In the genomic region with DNA sequence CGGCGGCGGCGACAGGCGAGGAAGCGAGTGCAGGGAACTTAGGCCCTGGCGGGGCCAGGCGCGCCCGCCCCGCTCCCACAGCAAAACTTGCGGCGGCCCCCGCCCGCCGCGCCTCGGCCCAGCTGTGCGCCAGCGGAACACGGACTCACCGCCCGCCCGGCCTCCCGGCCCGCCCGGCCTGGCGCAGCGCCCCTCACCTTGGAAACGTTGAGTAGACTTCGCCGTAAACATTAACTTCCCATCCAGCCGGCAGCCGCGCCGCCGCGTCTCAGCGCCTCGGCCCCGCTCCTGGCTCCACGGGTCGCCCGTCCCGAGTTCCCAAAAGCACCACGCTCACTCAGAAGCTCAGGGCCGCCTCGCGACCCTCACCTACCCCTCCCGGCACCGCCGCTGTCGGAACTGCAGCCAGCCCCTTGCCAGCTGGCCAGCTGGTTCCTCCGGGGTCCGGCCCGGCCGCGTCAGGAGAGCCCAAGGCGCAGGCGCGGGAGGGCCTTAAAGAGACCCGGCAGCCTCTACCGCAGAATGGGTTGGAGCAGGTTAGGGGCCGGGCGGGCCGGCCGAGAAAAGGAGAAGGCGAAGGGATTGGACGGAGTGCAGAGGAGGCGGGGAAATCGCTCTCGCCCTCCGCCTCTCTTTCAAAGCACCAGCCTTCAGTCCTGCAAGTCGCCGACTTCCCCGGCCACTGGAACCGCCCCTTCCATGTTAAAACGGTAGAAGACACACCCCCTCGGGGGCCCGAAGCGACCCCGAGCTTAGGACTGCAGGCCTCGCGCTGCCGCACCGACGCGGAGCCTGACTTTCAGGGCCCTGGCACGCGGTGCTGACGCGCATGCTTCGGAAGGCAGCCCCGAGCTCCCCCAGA, we compare ENCODE assay signal across 8 cellular contexts. TPM values are rescaled to one million over a fixed set of nuclear protein-coding genes. Genes with fewer than 3 reads are reported as not detected.
DNase-seq lines count a peak whose midpoint lies in the region; ATAC-seq lines count a peak whose summit lies in the region.

A gene (minus strand): TSS at position 470 of the 862 bp plus-strand sequence. CDS start 48,562 bp downstream, outside the sequence.

- peaks cover 3% of the 10 kb centered on the region for H3K36me3 Mint-ChIP-seq in activated CD4-positive, alpha-beta T cell treated with anti-CD3 and anti-CD28 coated beads, Interleukin-2, amount 10 ng/mL, durations not matched to agents 7 days and 5 days (ENCODE audit: low read depth)
- peaks cover 38% of the 10 kb centered on the region for H3K36me3 Mint-ChIP-seq in dendritic cell treated with granulocyte-macrophage colony-stimulating factor and Interleukin-4, amounts not matched to agents 40 ng/mL and 50 ng/mL, for 4 days (ENCODE audit: low read depth)

- POLR2A ChIA-PET in activated CD4-positive, alpha-beta T cell treated with anti-CD3 and anti-CD28 coated beads, Interleukin-2, amount 10 ng/mL, durations not matched to agents 7 days and 5 days (lab: Charles Lee): no interaction called here

- CTCF ChIA-PET in activated CD4-positive, alpha-beta T cell treated with anti-CD3 and anti-CD28 coated beads, Interleukin-2, amount 10 ng/mL, durations not matched to agents 7 days and 5 days (lab: Charles Lee): no interaction called here

- peak; percentile 66 to 93 (median 87) for DNase-seq in C1 segment of cervical spinal cord (lab: John Stamatoyannopoulos, UW)
- DNase-seq in NCI-H524 treated with DMSO at 0.1 percent for 48 hours (lab: John Stamatoyannopoulos, UW): peak; percentile 88
- peak; percentile 41 for DNase-seq in activated CD4-positive, alpha-beta T cell treated with anti-CD3 and anti-CD28 coated beads, Interleukin-2, amount 10 ng/mL, durations not matched to agents 7 days and 5 days
- peak; percentile 96 for DNase-seq in left lobe of liver (ENCODE audit: low spot score)
- DNase-seq in stimulated activated CD4-positive, alpha-beta T cell treated with anti-CD3 and anti-CD28 coated beads, Interleukin-2, amount 100 ng/mL, for 4 hours (ENCODE audit: low read depth): peak; percentile 59

- ATAC-seq in GM19324 (IDR thresholded peaks at IDR 0.05; ENCODE audit: low FRiP score, unreplicated experiment) (peak; percentile 97), HG03460 (IDR thresholded peaks at IDR 0.05; ENCODE audit: unreplicated experiment) (peak; percentile 92), left lobe of liver (peak; percentile 92)

- peak within 1 kb of the TSS; percentile 62 for H3K4me3 Mint-ChIP-seq in activated CD4-positive, alpha-beta T cell treated with anti-CD3 and anti-CD28 coated beads, Interleukin-2, amount 10 ng/mL, durations not matched to agents 7 days and 5 days
- peak within 1 kb of the TSS; percentile 90 for H3K4me3 Mint-ChIP-seq in dendritic cell treated with granulocyte-macrophage colony-stimulating factor and Interleukin-4, amounts not matched to agents 40 ng/mL and 50 ng/mL, for 4 days

- intact Hi-C loops in dendritic cell treated with granulocyte-macrophage colony-stimulating factor and Interleukin-4, amounts not matched to agents 40 ng/mL and 50 ng/mL, for 4 days (cut with micrococcal nuclease): loop anchor here (2.0 to 5.0 kb wide), 3 partner anchors 32 to 48 kb away; a partner anchor contains a TSS

- no peaks in the 10 kb centered on the region for H3K9me3 Mint-ChIP-seq in activated CD4-positive, alpha-beta T cell treated with anti-CD3 and anti-CD28 coated beads, Interleukin-2, amount 10 ng/mL, durations not matched to agents 7 days and 5 days
- no peaks in the 10 kb centered on the region for H3K9me3 Mint-ChIP-seq in dendritic cell treated with granulocyte-macrophage colony-stimulating factor and Interleukin-4, amounts not matched to agents 40 ng/mL and 50 ng/mL, for 4 days

- peaks cover 16% of the 10 kb centered on the region for H3K4me1 Mint-ChIP-seq in activated CD4-positive, alpha-beta T cell treated with anti-CD3 and anti-CD28 coated beads, Interleukin-2, amount 10 ng/mL, durations not matched to agents 7 days and 5 days
- peaks cover 40% of the 10 kb centered on the region for H3K4me1 Mint-ChIP-seq in dendritic cell treated with granulocyte-macrophage colony-stimulating factor and Interleukin-4, amounts not matched to agents 40 ng/mL and 50 ng/mL, for 4 days (ENCODE audit: low read depth)

- peaks cover 66% of the 10 kb centered on the region for H3K27me3 Mint-ChIP-seq in activated CD4-positive, alpha-beta T cell treated with anti-CD3 and anti-CD28 coated beads, Interleukin-2, amount 10 ng/mL, durations not matched to agents 7 days and 5 days
- H3K27me3 Mint-ChIP-seq in dendritic cell treated with granulocyte-macrophage colony-stimulating factor and Interleukin-4, amounts not matched to agents 40 ng/mL and 50 ng/mL, for 4 days: no peaks in the 10 kb centered on the region

- no peak within 1 kb of the TSS for H3K27ac Mint-ChIP-seq in activated CD4-positive, alpha-beta T cell treated with anti-CD3 and anti-CD28 coated beads, Interleukin-2, amount 10 ng/mL, durations not matched to agents 7 days and 5 days
- peak within 1 kb of the TSS; percentile 97 for H3K27ac Mint-ChIP-seq in dendritic cell treated with granulocyte-macrophage colony-stimulating factor and Interleukin-4, amounts not matched to agents 40 ng/mL and 50 ng/mL, for 4 days

RNA-seq across cellular contexts. Expression of the gene that starts here (rescaled TPM):
- total RNA-seq in activated CD4-positive, alpha-beta T cell treated with anti-CD3 and anti-CD28 coated beads, Interleukin-2, amount 10 ng/mL, durations not matched to agents 7 days and 5 days: under 1 TPM; 0.35 to 0.52 TPM
- 29.2 TPM for total RNA-seq in left lobe of liver

Comparison
In these comparisons a context has a peak if more than half of its experiments do, and no peak if none do; other contexts are left out.
1. Peak in every context shown above with its lines: DNase-seq and ATAC-seq.
2. RNA of the gene that starts here (total RNA-seq): 29.2 TPM in left lobe of liver (single experiment); 0.35 to 0.52 TPM in activated CD4-positive, alpha-beta T cell treated with anti-CD3 and anti-CD28 coated beads, Interleukin-2, amount 10 ng/mL, durations not matched to agents 7 days and 5 days; every median in the first group is over 10 times any median in the second.
3. Peak in DNase-seq in activated CD4-positive, alpha-beta T cell treated with anti-CD3 and anti-CD28 coated beads, Interleukin-2, amount 10 ng/mL, durations not matched to agents 7 days and 5 days; RNA of the gene not detected or under 1 TPM.
4. DNase-seq: peak in every context shown above with its lines; median percentile 96 in left lobe of liver; 88 in NCI-H524 treated with DMSO at 0.1 percent for 48 hours; 87 in C1 segment of cervical spinal cord; 59 in stimulated activated CD4-positive, alpha-beta T cell treated with anti-CD3 and anti-CD28 coated beads, Interleukin-2, amount 100 ng/mL, for 4 hours; 41 in activated CD4-positive, alpha-beta T cell treated with anti-CD3 and anti-CD28 coated beads, Interleukin-2, amount 10 ng/mL, durations not matched to agents 7 days and 5 days.